In genomic region chr2:157307021-157307420, GRCh38 we compare ENCODE assay signal across 12 cellular contexts. TPM values are rescaled to one million over a fixed set of nuclear protein-coding genes. Genes with fewer than 3 reads are reported as not detected.
DNase-seq lines count a peak whose midpoint lies in the region; ATAC-seq, FAIRE-seq and TF ChIP-seq lines count a peak whose summit lies in the region.
"Had no signal": no experiment of that assay in that cellular context is flagged by ENCODE, and none has a peak within 500 bp of the region (broad histone marks: within the 10 kb centered on the region; RNA-seq: fewer than 3 reads in every experiment).

No MANE protein-coding gene starts in this region.

- no peak for DNase-seq in activated CD4-positive, alpha-beta T cell treated with anti-CD3 and anti-CD28 coated beads for 36 hours
- DNase-seq in activated CD4-positive, alpha-beta T cell treated with anti-CD3 and anti-CD28 coated beads, Interleukin-2, amount 50 U/mL, for 4 hours, result no peak
- DNase-seq in MM.1S (no peak), K562 (ENCODE audit: extremely low read depth in 1 of 4, low spot score in 3 of 4) (peak in 1 of 4 experiments; percentile 22), pons (ENCODE audit: low spot score) (peak; percentile 58), ascending aorta (ENCODE audit: low spot score in 2 of 2) (no peak), glomerular visceral epithelial cell (ENCODE audit: extremely low spot score) (no peak)
- DNase-seq: ACHN; activated CD8-positive, alpha-beta memory T cell treated with anti-CD3 and anti-CD28 coated beads for 24 hours; cortex of kidney; Peyer's patch had no signal

- POLR2A ChIA-PET in activated CD4-positive, alpha-beta T cell treated with anti-CD3 and anti-CD28 coated beads for 36 hours (lab: Charles Lee), result interaction anchor here (1.4 to 1.6 kb wide), 2 partner anchors 113 to 133 kb away, joined by 3 to 7 read pairs; no protein-coding TSS in a partner anchor
- POLR2A ChIA-PET in K562 (lab: Yijun Ruan, JAX), result interaction anchor here (0.6 to 2.1 kb wide), 3 partner anchors 9 to 61 kb away, joined by 3 to 8 read pairs (median 4); no protein-coding TSS in a partner anchor

- H3K27me3 Mint-ChIP-seq in activated CD4-positive, alpha-beta T cell treated with anti-CD3 and anti-CD28 coated beads for 36 hours, result no peaks in the 10 kb centered on the region

- ATAC-seq in activated CD4-positive, alpha-beta T cell treated with anti-CD3 and anti-CD28 coated beads for 36 hours, result peak; percentile 61
- ATAC-seq in K562, result no peak
- ATAC-seq in HG03097 (IDR thresholded peaks at IDR 0.05; ENCODE audit: low FRiP score, unreplicated experiment), result no peak

- TF ChIP-seq CTCF in MM.1S (IDR thresholded peaks at IDR 0.05; ENCODE audit: low read length) (0 out of 2 replicates have a peak, but pooled peaks have one; percentile 11), K562 (IDR thresholded peaks at IDR 0.05 in 2 of 3, conservative IDR thresholded peaks at IDR 0.05 in 1 of 3; ENCODE audit: insufficient read depth in 2 of 3, low read depth in 1 of 3, low read length in 3 of 3) (peak in 2 of 3 experiments; percentile 15 to 16; a peak in 1 of 6 replicates), ascending aorta (IDR thresholded peaks at IDR 0.05) (no peak)

- no peak for TF ChIP-seq EP300 in K562 (IDR thresholded peaks at IDR 0.05; ENCODE audit: low read length)

- no peak overlapping the region for H3K27ac Mint-ChIP-seq in activated CD4-positive, alpha-beta T cell treated with anti-CD3 and anti-CD28 coated beads for 36 hours

- H3K36me3 ChIP-seq in MM.1S (replicated peaks; ENCODE audit: insufficient read depth, low read length) (no peaks in the 10 kb centered on the region), K562 (ENCODE audit: control insufficient read depth, insufficient read depth, low read length) (peaks cover 84% of the 10 kb centered on the region), ascending aorta (no peaks in the 10 kb centered on the region)
- H3K36me3 ChIP-seq: Peyer's patch had no signal

- CTCF ChIA-PET in activated CD4-positive, alpha-beta T cell treated with anti-CD3 and anti-CD28 coated beads for 36 hours (lab: Charles Lee), result interaction anchor here (0.7 to 8.5 kb wide), 32 partner anchors 10 to 717 kb away, joined by 3 to 189 read pairs (median 3); partner anchors contain the start of genes CYTIP and ERMN
- CTCF ChIA-PET in K562 (lab: Yijun Ruan, JAX; ENCODE audit: low intra/inter-chr PET ratio), result no interaction called here

- no peaks in the 10 kb centered on the region for H3K9me3 Mint-ChIP-seq in activated CD4-positive, alpha-beta T cell treated with anti-CD3 and anti-CD28 coated beads for 36 hours (ENCODE audit: low read depth)

- no peak overlapping the region for H2AFZ ChIP-seq in MM.1S (ENCODE audit: low read length)
- no peak overlapping the region for H2AFZ ChIP-seq in K562 (ENCODE audit: low read depth, low read length)

- no peak for TF ChIP-seq POLR2A in K562 (conservative IDR thresholded peaks at IDR 0.05)

- H3K4me3 ChIP-seq in MM.1S (ENCODE audit: low read length), result no peak overlapping the region
- no peak overlapping the region for H3K4me3 ChIP-seq in K562
- H3K4me3 ChIP-seq in ascending aorta, result no peak overlapping the region
- H3K4me3 ChIP-seq: Peyer's patch had no signal

- no TSS peak for BruUV-seq in K562 (replicated peaks; lab: Mats Ljungman, UMichigan)

- no peaks in the 10 kb centered on the region for H3K4me1 ChIP-seq in MM.1S (ENCODE audit: low read length)
- peaks cover 0 to 8% of the 10 kb centered on the region in 2 experiments; a peak in 2 of 5 replicates for H3K4me1 ChIP-seq in K562 (replicated peaks in 1 of 2; ENCODE audit: control insufficient read depth in 2 of 2, insufficient read depth in 2 of 2, low read length in 2 of 2)
- H3K4me1 ChIP-seq in ascending aorta, result no peaks in the 10 kb centered on the region
- H3K4me1 ChIP-seq: Peyer's patch had no signal

- WGBS in K562 (ENCODE audit: insufficient coverage, low coverage, missing lambda C conversion rate), result 94% methylated on average over 1 of the region's 1 CpG

- no peak for TF ChIP-seq RAD21 in K562 (CRISPR knock-in tag; conservative IDR thresholded peaks at IDR 0.05 in 1 of 2, IDR thresholded peaks at IDR 0.05 in 1 of 2)

- H3K27me3 ChIP-seq in MM.1S (replicated peaks; ENCODE audit: insufficient read depth, low read length) (no peaks in the 10 kb centered on the region), K562 (ENCODE audit: control insufficient read depth in 2 of 2, insufficient read depth in 2 of 2, low read length in 2 of 2) (no peaks in the 10 kb centered on the region), ascending aorta (no peaks in the 10 kb centered on the region)
- H3K27me3 ChIP-seq: Peyer's patch had no signal

- peaks cover 53% of the 10 kb centered on the region for H3K4me1 Mint-ChIP-seq in activated CD4-positive, alpha-beta T cell treated with anti-CD3 and anti-CD28 coated beads for 36 hours

- FAIRE-seq in K562 (lab: Jason Lieb, UNC), result no peak

- H3K9ac ChIP-seq in MM.1S (ENCODE audit: low read length) (no peak overlapping the region), K562 (ENCODE audit: insufficient read depth in 1 of 2, low read depth in 2 of 2, low read length in 2 of 2) (no peak overlapping the region)

- H3K9me1 ChIP-seq in K562 (ENCODE audit: control insufficient read depth, insufficient read depth, low read length), result no peaks in the 10 kb centered on the region

- in situ Hi-C loops in K562 (cut with MboI), result no loop called here

- H3K9me2 ChIP-seq in MM.1S (replicated peaks; ENCODE audit: insufficient read depth, low read length), result no peaks in the 10 kb centered on the region

- H4K20me1 ChIP-seq in MM.1S (ENCODE audit: insufficient read depth, low read length) (no peaks in the 10 kb centered on the region), K562 (replicated peaks; ENCODE audit: control insufficient read depth, insufficient read depth, low read length) (no peaks in the 10 kb centered on the region)

- H3K9me3 ChIP-seq in MM.1S (replicated peaks; ENCODE audit: insufficient read depth, low read length), result no peaks in the 10 kb centered on the region
- H3K9me3 ChIP-seq in K562 (replicated peaks; ENCODE audit: control insufficient read depth, insufficient read depth, low read depth, low read length), result no peaks in the 10 kb centered on the region
- no peaks in the 10 kb centered on the region for H3K9me3 ChIP-seq in ascending aorta
- H3K9me3 ChIP-seq: Peyer's patch had no signal

- H3K4me2 ChIP-seq in MM.1S (ENCODE audit: low read depth, low read length) (no peak overlapping the region), K562 (ENCODE audit: insufficient read depth, low read length) (no peak overlapping the region)

- intact Hi-C loops in activated CD4-positive, alpha-beta T cell treated with anti-CD3 and anti-CD28 coated beads for 36 hours (cut with DNase I, micrococcal nuclease), result loop anchor here in 1 of 2 experiments (2.0 to 10.0 kb wide), 5 partner anchors 46 to 1448 kb away; partner anchors contain the start of gene ACVR1C
- intact Hi-C loops in K562 (cut with micrococcal nuclease) (no loop called here), ascending aorta (cut with DNase I) (no loop called here)

- no peak overlapping the region for H3K27ac ChIP-seq in MM.1S (ENCODE audit: low read length)
- no peak overlapping the region for H3K27ac ChIP-seq in K562 (ENCODE audit: extremely low read depth, low read depth, low read length)
- H3K27ac ChIP-seq in ascending aorta, result no peak overlapping the region
- H3K27ac ChIP-seq: Peyer's patch had no signal

- H3K79me2 ChIP-seq in MM.1S (ENCODE audit: low read length) (no peaks in the 10 kb centered on the region), K562 (ENCODE audit: control insufficient read depth, insufficient read depth, low read length) (no peaks in the 10 kb centered on the region)

- H3K4me3 Mint-ChIP-seq in activated CD4-positive, alpha-beta T cell treated with anti-CD3 and anti-CD28 coated beads for 36 hours, result no peak overlapping the region

- no peaks in the 10 kb centered on the region for H3K36me3 Mint-ChIP-seq in activated CD4-positive, alpha-beta T cell treated with anti-CD3 and anti-CD28 coated beads for 36 hours (ENCODE audit: low read depth)

- H3F3A ChIP-seq in MM.1S (ENCODE audit: insufficient read depth, low read length), result no peaks in the 10 kb centered on the region

RNA-seq across cellular contexts. Expression of gene ERMN, which starts 18.6 kb away (rescaled TPM):
- total RNA-seq in activated CD4-positive, alpha-beta T cell treated with anti-CD3 and anti-CD28 coated beads for 36 hours, result 1 to 10 TPM; 1.0 to 1.8 TPM
- 0.14 TPM in 1 of 2 replicates, not detected in the other for total RNA-seq in K562 (2011; cell fraction: chromatin; rRNA removed; ENCODE audit: low replicate concordance)
- total RNA-seq in K562 (2011; cell fraction: nucleolus; rRNA removed), result not detected in 2 replicates
- not detected in 2 replicates for total RNA-seq in K562 (2011; cell fraction: nucleoplasm; rRNA removed)
- total RNA-seq in K562 (2014; rRNA removed), result not detected in 2 replicates
- 0.07 and 0.10 TPM in 2 replicates for total RNA-seq in K562 (2014; rRNA removed; fragmentation: Illumina TruSeq; extraction: Trizol)
- total RNA-seq in K562 (2015; rRNA removed; fragmentation: Illumina TruSeq; extraction: Trizol), result 0.04 TPM in 1 of 2 replicates, not detected in the other
- total RNA-seq in K562 (2021), result not detected in 2 replicates
- 0.11 and 0.14 TPM in 2 replicates for polyA plus RNA-seq in K562 (2011; rRNA removed)
- polyA plus RNA-seq in K562 (2011; cell fraction: cytosol; rRNA removed), result not detected in 2 replicates
- polyA plus RNA-seq in K562 (2011; cell fraction: nucleus; rRNA removed), result 0.08 and 0.11 TPM in 2 replicates
- 0.07 and 0.14 TPM in 2 replicates for polyA plus RNA-seq in K562 (2012)
- 0.03 TPM in 1 of 2 replicates, not detected in the other for polyA plus RNA-seq in K562 (2014; fragmentation: Illumina TruSeq; extraction: Trizol)
- polyA plus RNA-seq in K562 (2014; fragmentation: Nextera tagmentation; extraction: Ambion mirVana), result under 1 TPM; 0.03 to 0.07 TPM
- not detected in 2 replicates for polyA plus RNA-seq in K562 (2014; rRNA removed)
- not detected in 2 replicates for polyA minus RNA-seq in K562 (2011; rRNA and poly(A)+ RNA removed)
- polyA minus RNA-seq in K562 (2011; cell fraction: cytosol; rRNA and poly(A)+ RNA removed), result not detected in 2 replicates
- polyA minus RNA-seq in K562 (2011; cell fraction: nucleus; rRNA and poly(A)+ RNA removed), result not detected in 2 replicates
- total RNA-seq in ascending aorta, result not detected

RNA-seq across cellular contexts. Expression of gene GALNT5, which starts 49.5 kb away (rescaled TPM):
- total RNA-seq in activated CD4-positive, alpha-beta T cell treated with anti-CD3 and anti-CD28 coated beads for 36 hours, result under 1 TPM in 1 of 2 experiments, not detected in 1; 0.04 TPM
- 52.3 and 110 TPM in 2 replicates for total RNA-seq in K562 (2011; cell fraction: chromatin; rRNA removed; ENCODE audit: low replicate concordance)
- 48.4 and 54.3 TPM in 2 replicates for total RNA-seq in K562 (2011; cell fraction: nucleolus; rRNA removed)
- total RNA-seq in K562 (2011; cell fraction: nucleoplasm; rRNA removed), result 70.4 and 94.5 TPM in 2 replicates
- total RNA-seq in K562 (2014; rRNA removed), result 40.3 and 43.5 TPM in 2 replicates
- 68.9 and 78.4 TPM in 2 replicates for total RNA-seq in K562 (2014; rRNA removed; fragmentation: Illumina TruSeq; extraction: Trizol)
- total RNA-seq in K562 (2015; rRNA removed; fragmentation: Illumina TruSeq; extraction: Trizol), result 69.6 and 73.0 TPM in 2 replicates
- 47.4 and 54.7 TPM in 2 replicates for total RNA-seq in K562 (2021)
- polyA plus RNA-seq in K562 (2011; rRNA removed), result 49.8 and 58.3 TPM in 2 replicates
- polyA plus RNA-seq in K562 (2011; cell fraction: cytosol; rRNA removed), result 11.2 and 20.2 TPM in 2 replicates
- 48.6 and 52.6 TPM in 2 replicates for polyA plus RNA-seq in K562 (2011; cell fraction: nucleus; rRNA removed)
- 26.9 and 40.5 TPM in 2 replicates for polyA plus RNA-seq in K562 (2012)
- 56.3 and 62.6 TPM in 2 replicates for polyA plus RNA-seq in K562 (2014; fragmentation: Illumina TruSeq; extraction: Trizol)
- polyA plus RNA-seq in K562 (2014; fragmentation: Nextera tagmentation; extraction: Ambion mirVana), result 10 to 100 TPM; 21.6 to 44.0 TPM
- polyA plus RNA-seq in K562 (2014; rRNA removed), result 39.3 and 45.2 TPM in 2 replicates
- polyA minus RNA-seq in K562 (2011; rRNA and poly(A)+ RNA removed), result 70.3 and 78.3 TPM in 2 replicates
- 25.0 and 30.6 TPM in 2 replicates for polyA minus RNA-seq in K562 (2011; cell fraction: cytosol; rRNA and poly(A)+ RNA removed)
- polyA minus RNA-seq in K562 (2011; cell fraction: nucleus; rRNA and poly(A)+ RNA removed), result 52.2 and 95.1 TPM in 2 replicates
- total RNA-seq in ascending aorta, result 0.11 TPM

Comparison
In these comparisons a context has a peak if more than half of its experiments do, and no peak if none do; other contexts are left out.
1. CTCF ChIP-seq: peak in MM.1S (single experiment) and K562 (2 of 3); none in ascending aorta (0 of 3).
2. RNA of gene GALNT5, which starts 49.5 kb away (total RNA-seq): 40.3 to 110 TPM in K562; 0.11 TPM in ascending aorta (single experiment) and 0.04 TPM in activated CD4-positive, alpha-beta T cell treated with anti-CD3 and anti-CD28 coated beads for 36 hours; every median in the first group is over 10 times any median in the second.